Comparison of ENCODE assay signal across 29 cellular contexts in genomic region chr2:1672738-1673137, GRCh38.
"Had no signal": no experiment of that assay in that cellular context is flagged by ENCODE, and none has a peak within 500 bp of the region (broad histone marks: within the 10 kb centered on the region; RNA-seq: fewer than 3 reads in every experiment).

No MANE protein-coding gene starts in this region.

- H3K4me2 ChIP-seq: SK-N-SH had no signal

- H3K27ac ChIP-seq: ascending aorta, SJSA1 had no signal

- H3K27ac Mint-ChIP-seq: activated CD4-positive, alpha-beta T cell treated with anti-CD3 and anti-CD28 coated beads, Interleukin-2, amount 10 ng/mL, durations not matched to agents 24 days and 14 days; activated CD8-positive, alpha-beta T cell treated with anti-CD3 and anti-CD28 coated beads, Interleukin-2, amount 10 ng/mL, durations not matched to agents 7 days and 5 days; activated naive CD4-positive, alpha-beta T cell treated with anti-CD3 and anti-CD28 coated beads, Interleukin-2, amount 50 U/mL, for 24 hours; activated naive CD8-positive, alpha-beta T cell treated with anti-CD3 and anti-CD28 coated beads, Interleukin-2, amount 10 ng/mL, durations not matched to agents 7 days and 5 days; activated T-cell treated with anti-CD3 and anti-CD28 coated beads, Interleukin-2, amount 50 U/mL, for 24 hours; activated T-helper 2 cell treated with anti-CD3 and anti-CD28 coated beads, Interferon-gamma antibody, Interleukin-2, Interleukin-4, amounts not matched to agents 10 μg/mL and 5 μg/mL and 100 μg/mL, durations not matched to agents 14 hours and 24 hours and 36 hours; T-helper 1 cell treated with Interleukin-12 subunit alpha and Interleukin-12 subunit beta and Interleukin-4 antibody, amounts not matched to agents 30 μg/mL and 1 μg/mL, for 36 hours; T-helper 2 cell treated with Interferon-gamma antibody and Interleukin-4, amounts not matched to agents 5 μg/mL and 100 μg/mL, for 36 hours had no signal

- H3K9me3 ChIP-seq: ascending aorta, SJSA1, SK-N-SH had no signal

- H3K27me3 Mint-ChIP-seq: activated CD4-positive, alpha-beta T cell treated with anti-CD3 and anti-CD28 coated beads, Interleukin-2, amount 10 ng/mL, durations not matched to agents 24 days and 14 days had no signal

- H3K36me3 Mint-ChIP-seq: activated naive CD4-positive, alpha-beta T cell treated with anti-CD3 and anti-CD28 coated beads, Interleukin-2, amount 50 U/mL, for 24 hours; activated naive CD8-positive, alpha-beta T cell treated with anti-CD3 and anti-CD28 coated beads, Interleukin-2, amount 10 ng/mL, durations not matched to agents 7 days and 5 days had no signal

- H3K4me1 Mint-ChIP-seq: activated CD4-positive, alpha-beta T cell treated with anti-CD3 and anti-CD28 coated beads, Interleukin-2, amount 10 ng/mL, durations not matched to agents 24 days and 14 days; activated naive CD4-positive, alpha-beta T cell treated with anti-CD3 and anti-CD28 coated beads, Interleukin-2, amount 50 U/mL, for 24 hours; activated naive CD8-positive, alpha-beta T cell treated with anti-CD3 and anti-CD28 coated beads, Interleukin-2, amount 10 ng/mL, durations not matched to agents 7 days and 5 days had no signal

- H3K4me3 Mint-ChIP-seq: activated CD4-positive, alpha-beta T cell treated with anti-CD3 and anti-CD28 coated beads, Interleukin-2, amount 10 ng/mL, durations not matched to agents 24 days and 14 days; activated CD8-positive, alpha-beta T cell treated with anti-CD3 and anti-CD28 coated beads, Interleukin-2, amount 10 ng/mL, durations not matched to agents 7 days and 5 days; activated naive CD4-positive, alpha-beta T cell treated with anti-CD3 and anti-CD28 coated beads, Interleukin-2, amount 50 U/mL, for 24 hours; activated naive CD8-positive, alpha-beta T cell treated with anti-CD3 and anti-CD28 coated beads, Interleukin-2, amount 10 ng/mL, durations not matched to agents 7 days and 5 days; activated T-cell treated with anti-CD3 and anti-CD28 coated beads, Interleukin-2, amount 50 U/mL, for 24 hours; T-helper 1 cell treated with Interleukin-12 subunit alpha and Interleukin-12 subunit beta and Interleukin-4 antibody, amounts not matched to agents 30 μg/mL and 1 μg/mL, for 36 hours; T-helper 2 cell treated with Interferon-gamma antibody and Interleukin-4, amounts not matched to agents 5 μg/mL and 100 μg/mL, for 36 hours had no signal

- H3K4me3 ChIP-seq: ascending aorta, SJSA1 had no signal

- H3K9ac ChIP-seq: SK-N-SH had no signal

- DNase-seq: activated CD4-positive, alpha-beta T cell treated with anti-CD3 and anti-CD28 coated beads, Interleukin-2, amount 10 ng/mL, durations not matched to agents 24 days and 14 days; activated CD4-positive, alpha-beta T cell treated with anti-CD3 and anti-CD28 coated beads, Interleukin-2, amount 50 U/mL, for 4 hours; activated CD8-positive, alpha-beta T cell treated with anti-CD3 and anti-CD28 coated beads, Interleukin-2, amount 10 ng/mL, durations not matched to agents 7 days and 5 days; activated gamma-delta T cell; activated naive CD4-positive, alpha-beta T cell treated with Interleukin-2 at 50 U/mL for 16 hours; activated naive CD8-positive, alpha-beta T cell treated with anti-CD3 and anti-CD28 coated beads, Interleukin-2, amount 10 ng/mL, durations not matched to agents 7 days and 5 days; activated T-cell treated with anti-CD3 and anti-CD28 coated beads, Interleukin-2, amount 50 U/mL, for 24 hours; amygdala; Karpas-422; KBM-7; NCI-H1048; NCI-H1105 treated with DMSO at 0.1 percent for 48 hours; NCI-H1436; NCI-H1694; NCI-H1930; NCI-H2081 treated with DMSO at 0.1 percent for 48 hours; NCI-H226; NCI-H446 treated with DMSO at 0.1 percent for 48 hours; NCI-H524; NCI-H69; NCI-H82; SHP77; SK-N-SH had no signal

- H3K9me3 Mint-ChIP-seq: activated CD4-positive, alpha-beta T cell treated with anti-CD3 and anti-CD28 coated beads, Interleukin-2, amount 10 ng/mL, durations not matched to agents 24 days and 14 days; activated naive CD4-positive, alpha-beta T cell treated with anti-CD3 and anti-CD28 coated beads, Interleukin-2, amount 50 U/mL, for 24 hours; activated naive CD8-positive, alpha-beta T cell treated with anti-CD3 and anti-CD28 coated beads, Interleukin-2, amount 10 ng/mL, durations not matched to agents 7 days and 5 days; activated T-cell treated with anti-CD3 and anti-CD28 coated beads, Interleukin-2, amount 50 U/mL, for 24 hours; activated T-helper 2 cell treated with anti-CD3 and anti-CD28 coated beads, Interferon-gamma antibody, Interleukin-2, Interleukin-4, amounts not matched to agents 10 μg/mL and 5 μg/mL and 100 μg/mL, durations not matched to agents 14 hours and 24 hours and 36 hours; T-helper 1 cell treated with Interleukin-12 subunit alpha and Interleukin-12 subunit beta and Interleukin-4 antibody, amounts not matched to agents 30 μg/mL and 1 μg/mL, for 36 hours; T-helper 2 cell treated with Interferon-gamma antibody and Interleukin-4, amounts not matched to agents 5 μg/mL and 100 μg/mL, for 36 hours had no signal

- ATAC-seq: activated CD8-positive, alpha-beta T cell treated with anti-CD3 and anti-CD28 coated beads, Interleukin-2, amount 10 ng/mL, durations not matched to agents 7 days and 5 days had no signal

- H3K27me3 ChIP-seq: ascending aorta, SJSA1 had no signal
